Comparison of ENCODE assay signal across 8 cellular contexts in genomic region chr1:180631197-180631765, GRCh38. TPM values are rescaled to one million over a fixed set of nuclear protein-coding genes. Genes with fewer than 3 reads are reported as not detected.
A peak's percentile ranks its signal among the peaks of the same experiment; 100 is the strongest.
DNase-seq lines count a peak whose midpoint lies in the region; ATAC-seq and TF ChIP-seq lines count a peak whose summit lies in the region.

No MANE protein-coding gene starts in this region.

- ATAC-seq in HG03575 (IDR thresholded peaks at IDR 0.05; ENCODE audit: extremely low read depth, insufficient number of reproducible peaks, low FRiP score, unreplicated experiment): peak; percentile 3
- ATAC-seq in GM21360 (IDR thresholded peaks at IDR 0.05; ENCODE audit: unreplicated experiment): no peak
- ATAC-seq in GM19467 (IDR thresholded peaks at IDR 0.05; ENCODE audit: unreplicated experiment): no peak
- no peak for ATAC-seq in GM21528 (IDR thresholded peaks at IDR 0.05; ENCODE audit: low FRiP score, unreplicated experiment)

- TF ChIP-seq CTCF in GM12865 (IDR thresholded peaks at IDR 0.05; ENCODE audit: insufficient read depth, low read depth, low read length, missing control alignments) (no peak), coronary artery (IDR thresholded peaks at IDR 0.05) (no peak), prostate gland (IDR thresholded peaks at IDR 0.05) (no peak)

- no peak for TF ChIP-seq POLR2A in prostate gland (IDR thresholded peaks at IDR 0.05)

- intact Hi-C loops in prostate gland (cut with DNase I): loop anchor here (5.0 to 10.0 kb wide), 4 partner anchors 99 to 534 kb away; partner anchors contain the start of gene STX6

- no peaks in the 10 kb centered on the region for H3K36me3 ChIP-seq in prostate gland

- H3K27ac ChIP-seq in coronary artery (peak overlapping the region; percentile 73 to 97), prostate gland (peak overlapping the region; percentile 91 to 92)

- H3K4me3 ChIP-seq in GM12865 (ENCODE audit: low read depth, low read length) (peak overlapping the region; percentile 33), coronary artery (peak overlapping the region; percentile 97), prostate gland (peak overlapping the region in 1 of 2 donors; percentile 90)

- H3K9me3 ChIP-seq in prostate gland: no peaks in the 10 kb centered on the region

- DNase-seq in GM12865 (ENCODE audit: low read depth) (peak; percentile 43), coronary artery (ENCODE audit: low spot score) (no peak), prostate gland (ENCODE audit: low spot score) (no peak), NCI-H774 (lab: John Stamatoyannopoulos, UW) (no peak)

- H3K4me1 ChIP-seq in prostate gland (replicated peaks): no peaks in the 10 kb centered on the region

- WGBS in prostate gland: 41% methylated on average over 6 of the region's 6 CpGs

- H3K27me3 ChIP-seq in prostate gland (replicated peaks; ENCODE audit: insufficient read depth): no peaks in the 10 kb centered on the region

RNA-seq across cellular contexts. Expression of gene XPR1, which starts 0.5 kb away (rescaled TPM):
- total RNA-seq in prostate gland: 10 to 100 TPM; 17.5 to 70.3 TPM
